Comparison of ENCODE assay signal across 30 cellular contexts in the genomic region with DNA sequence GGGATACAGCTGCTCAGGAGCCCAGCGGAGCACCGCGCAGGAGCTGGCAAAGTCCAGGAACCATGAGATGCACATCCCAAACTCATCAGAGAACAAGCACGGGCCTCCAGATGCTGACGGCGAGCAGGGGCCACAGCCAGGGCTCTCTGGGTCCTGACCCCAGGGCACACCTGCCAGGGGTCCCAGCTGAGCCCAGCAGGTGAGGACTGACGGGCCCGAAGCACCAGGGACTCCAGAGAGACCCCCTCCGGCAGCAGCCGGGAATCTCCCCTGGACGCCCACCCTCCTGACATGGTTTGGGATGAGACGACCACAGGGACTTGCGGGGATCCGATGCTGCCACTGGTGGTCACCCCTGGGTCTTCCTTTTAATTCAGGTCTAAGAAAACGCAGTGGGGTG. TPM values are rescaled to one million over a fixed set of nuclear protein-coding genes. Genes with fewer than 3 reads are reported as not detected.
"Had no signal": no experiment of that assay in that cellular context is flagged by ENCODE, and none has a peak within 500 bp of the region (broad histone marks: within the 10 kb centered on the region; RNA-seq: fewer than 3 reads in every experiment).

No MANE protein-coding gene starts in this region.

- H3K27me3 ChIP-seq: ascending aorta, body of pancreas had no signal

- H3K36me3 ChIP-seq: ascending aorta, SJSA1 had no signal

- ATAC-seq: activated CD8-positive, alpha-beta T cell treated with anti-CD3 and anti-CD28 coated beads, Interleukin-2, amount 10 ng/mL, durations not matched to agents 7 days and 5 days; activated naive CD8-positive, alpha-beta T cell treated with anti-CD3 and anti-CD28 coated beads, Interleukin-2, amount 50 U/mL, for 24 hours; body of pancreas; Panc1; T-helper 17 cell; WTC11 had no signal

- H3K4me1 ChIP-seq: ascending aorta, body of pancreas had no signal

- H3K4me3 ChIP-seq: ascending aorta, body of pancreas, K562, SJSA1 had no signal

- H3K27ac ChIP-seq: ascending aorta, body of pancreas, SJSA1 had no signal

- DNase-seq: activated CD4-positive, alpha-beta T cell treated with anti-CD3 and anti-CD28 coated beads for 48 hours; activated CD4-positive, alpha-beta T cell treated with anti-CD3 and anti-CD28 coated beads, Interleukin-2, amount 50 U/mL, for 4 hours; activated CD4-positive, CD25-positive, alpha-beta regulatory T cell treated with anti-CD3 and anti-CD28 coated beads, Interleukin-2, amount 50 U/mL, for 72 hours; activated CD8-positive, alpha-beta memory T cell treated with anti-CD3 and anti-CD28 coated beads, Interleukin-2, amount 50 U/mL, for 48 hours; activated CD8-positive, alpha-beta T cell treated with anti-CD3 and anti-CD28 coated beads, Interleukin-2, amount 10 ng/mL, durations not matched to agents 7 days and 5 days; activated naive CD4-positive, alpha-beta T cell treated with Interleukin-2 at 50 U/mL for 16 hours; activated naive CD8-positive, alpha-beta T cell treated with anti-CD3 and anti-CD28 coated beads, Interleukin-2, amount 50 U/mL, for 24 hours; activated T-cell treated with anti-CD3 and anti-CD28 coated beads, Interleukin-2, amount 50 U/mL, for 1 hour; amniotic stem cell; body of pancreas; Karpas-422; MM.1S; NCI-H1105; NCI-H1436; NCI-H1694 treated with DMSO at 0.1 percent for 48 hours; NCI-H2029 treated with DMSO at 0.1 percent for 48 hours; NCI-H345; NCI-H510A; NCI-H526 treated with DMSO at 0.1 percent for 48 hours; NCI-H82; SHP77; T-helper 17 cell; T-helper 9 cell had no signal

RNA-seq across cellular contexts. Expression of a gene that starts 22.1 kb away (rescaled TPM):
- total RNA-seq: activated CD8-positive, alpha-beta T cell treated with anti-CD3 and anti-CD28 coated beads, Interleukin-2, amount 10 ng/mL, durations not matched to agents 7 days and 5 days; activated naive CD4-positive, alpha-beta T cell treated with anti-CD3 and anti-CD28 coated beads, Interleukin-2, amount 50 U/mL, for 72 hours; ascending aorta; body of pancreas; bronchial epithelial cell; K562; SJSA1; T-helper 17 cell; WTC11 had no signal
- polyA plus RNA-seq: K562 had no signal

RNA-seq across cellular contexts. Expression of a gene that starts 23.4 kb away (rescaled TPM):
- total RNA-seq: activated CD8-positive, alpha-beta T cell treated with anti-CD3 and anti-CD28 coated beads, Interleukin-2, amount 10 ng/mL, durations not matched to agents 7 days and 5 days; ascending aorta; body of pancreas; bronchial epithelial cell; SJSA1; T-helper 17 cell had no signal

RNA-seq across cellular contexts. Expression of a gene that starts 49.2 kb away (rescaled TPM):
- total RNA-seq: body of pancreas, bronchial epithelial cell had no signal

RNA-seq across cellular contexts. Expression of a gene that starts 53.8 kb away (rescaled TPM):
- total RNA-seq: activated CD8-positive, alpha-beta T cell treated with anti-CD3 and anti-CD28 coated beads, Interleukin-2, amount 10 ng/mL, durations not matched to agents 7 days and 5 days; activated naive CD4-positive, alpha-beta T cell treated with anti-CD3 and anti-CD28 coated beads, Interleukin-2, amount 50 U/mL, for 72 hours; ascending aorta; T-helper 17 cell; WTC11 had no signal
